ENCODE assay signal across 13 cellular contexts in genomic region chr9:79224672-79225433, GRCh38.
DNase-seq lines count a peak whose midpoint lies in the region; ATAC-seq and TF ChIP-seq lines count a peak whose summit lies in the region.
"Had no signal": no experiment of that assay in that cellular context is flagged by ENCODE, and none has a peak within 500 bp of the region (broad histone marks: within the 10 kb centered on the region; RNA-seq: fewer than 3 reads in every experiment).

No MANE protein-coding gene starts in this region.

- H3K4me1 ChIP-seq in adipocyte (ENCODE audit: control insufficient read depth, insufficient read depth, low read length) (peaks cover 23% of the 10 kb centered on the region), upper lobe of right lung (no peaks in the 10 kb centered on the region)
- H3K4me1 ChIP-seq: transverse colon had no signal

- no peaks in the 10 kb centered on the region for H3K27me3 ChIP-seq in AG04450 (ENCODE audit: control insufficient read depth, insufficient read depth, low read length)
- no peaks in the 10 kb centered on the region for H3K27me3 ChIP-seq in adipocyte (replicated peaks; ENCODE audit: control insufficient read depth, insufficient read depth, low read length)
- no peaks in the 10 kb centered on the region for H3K27me3 ChIP-seq in upper lobe of right lung
- H3K27me3 ChIP-seq: transverse colon had no signal

- H3K36me3 ChIP-seq in adipocyte (ENCODE audit: control insufficient read depth, insufficient read depth, low read length, severe bottlenecking) (no peaks in the 10 kb centered on the region), upper lobe of right lung (no peaks in the 10 kb centered on the region)

- H3K9me3 ChIP-seq in AG04450 (ENCODE audit: control insufficient read depth, insufficient read depth, low read length): no peaks in the 10 kb centered on the region; the same call in 1 of the 2 replicates
- no peaks in the 10 kb centered on the region for H3K9me3 ChIP-seq in adipocyte (ENCODE audit: control insufficient read depth, low read length)
- H3K9me3 ChIP-seq in upper lobe of right lung: no peaks in the 10 kb centered on the region
- H3K9me3 ChIP-seq: transverse colon had no signal

- intact Hi-C loops in upper lobe of right lung (cut with DNase I): no loop called here

- H3K9ac ChIP-seq in adipocyte (ENCODE audit: low read length): no peak overlapping the region

- H3K27ac ChIP-seq in AG04450 (ENCODE audit: low read depth, low read length) (no peak overlapping the region), upper lobe of right lung (no peak overlapping the region)
- H3K27ac ChIP-seq: transverse colon had no signal

- peaks cover 3% of the 10 kb centered on the region; the same call in 1 of the 2 replicates for H3K27me3 Mint-ChIP-seq in HFFc6 (ENCODE audit: insufficient read depth)

- peak overlapping the region; percentile 63 for H3K27ac Mint-ChIP-seq in HFFc6
- H3K27ac Mint-ChIP-seq: CD8-positive, alpha-beta memory T cell; endodermal cell had no signal

- H3K9me3 Mint-ChIP-seq in HFFc6: peaks cover 9% of the 10 kb centered on the region

- peak; percentile 85 for DNase-seq in AG04450 (ENCODE audit: low read depth, low spot score)
- DNase-seq in HFFc6: peak; percentile 92
- peak; percentile 95 for DNase-seq in adipocyte (ENCODE audit: low read depth)
- peak; percentile 8 for DNase-seq in foreskin melanocyte
- no peak for DNase-seq in NCI-H2196 treated with DMSO at 0.1 percent for 48 hours (lab: John Stamatoyannopoulos, UW; ENCODE audit: unreplicated experiment)
- no peak for DNase-seq in stimulated activated CD4-positive, alpha-beta T cell treated with anti-CD3 and anti-CD28 coated beads, Interleukin-4, amount 100 ng/mL, for 24 hours
- no peak for DNase-seq in upper lobe of right lung
- DNase-seq: amygdala; CD8-positive, alpha-beta memory T cell; endodermal cell; transverse colon had no signal

- no peak overlapping the region for H3K4me3 ChIP-seq in AG04450 (ENCODE audit: low read depth, low read length)
- no peak overlapping the region for H3K4me3 ChIP-seq in adipocyte (ENCODE audit: low read length)
- no peak overlapping the region for H3K4me3 ChIP-seq in upper lobe of right lung
- H3K4me3 ChIP-seq: skin epidermis, transverse colon had no signal

- TF ChIP-seq POLR2A in GM18505 (IDR thresholded peaks at IDR 0.05; ENCODE audit: borderline replicate concordance, extremely low read depth, insufficient read depth, insufficient read length): no peak

- CTCF ChIA-PET in AG04450 (lab: Charles Lee): no interaction called here

- H3K4me3 Mint-ChIP-seq in HFFc6: no peak overlapping the region
- H3K4me3 Mint-ChIP-seq: CD8-positive, alpha-beta memory T cell; endodermal cell had no signal

- ATAC-seq in GM18505 (IDR thresholded peaks at IDR 0.05; ENCODE audit: unreplicated experiment) (no peak), upper lobe of right lung (no peak)

- TF ChIP-seq CTCF in AG04450 (IDR thresholded peaks at IDR 0.05; ENCODE audit: low read depth, low read length) (no peak), HFFc6 (IDR thresholded peaks at IDR 0.05) (no peak), upper lobe of right lung (IDR thresholded peaks at IDR 0.05) (no peak)

- peaks cover 70% of the 10 kb centered on the region for H3K4me1 Mint-ChIP-seq in HFFc6 (ENCODE audit: low read depth)
- H3K4me1 Mint-ChIP-seq: CD8-positive, alpha-beta memory T cell; endodermal cell had no signal

- POLR2A ChIA-PET in AG04450 (lab: Yijun Ruan, JAX): no interaction called here

- H3K36me3 Mint-ChIP-seq in HFFc6 (ENCODE audit: low read depth): peaks cover 31% of the 10 kb centered on the region
- H3K36me3 Mint-ChIP-seq: CD8-positive, alpha-beta memory T cell had no signal

Comparison
In these comparisons a context has a peak if more than half of its experiments do, and no peak if none do; other contexts are left out.
1. DNase-seq: peak in AG04450 (single experiment), HFFc6 (single experiment), adipocyte (single experiment) and foreskin melanocyte (single experiment); none in NCI-H2196 treated with DMSO at 0.1 percent for 48 hours (single experiment), stimulated activated CD4-positive, alpha-beta T cell treated with anti-CD3 and anti-CD28 coated beads, Interleukin-4, amount 100 ng/mL, for 24 hours (single experiment) and upper lobe of right lung (single experiment).